19 cellular contexts compared by ENCODE assay signal in the genomic region with DNA sequence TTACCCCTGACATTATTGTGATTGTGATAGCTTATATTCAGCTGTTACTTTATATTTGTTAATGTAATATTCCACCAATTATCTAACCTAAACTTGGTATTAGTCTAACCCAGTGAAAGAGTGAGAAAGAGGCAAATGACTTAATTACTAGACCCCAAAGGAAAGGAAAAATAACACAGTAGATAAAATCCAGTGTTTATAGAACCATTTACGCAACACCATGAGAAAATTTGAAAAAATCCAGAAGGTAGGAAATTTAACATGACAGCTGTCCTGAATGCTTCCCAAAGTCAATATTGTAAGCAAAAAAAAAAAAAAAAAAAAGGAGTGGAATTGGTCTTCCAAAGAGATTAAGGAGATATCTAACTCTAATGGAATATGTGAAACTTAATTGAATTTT.
DNase-seq lines count a peak whose midpoint lies in the region; ATAC-seq and TF ChIP-seq lines count a peak whose summit lies in the region.
"Had no signal": no experiment of that assay in that cellular context is flagged by ENCODE, and none has a peak within 500 bp of the region (broad histone marks: within the 10 kb centered on the region; RNA-seq: fewer than 3 reads in every experiment).

No MANE protein-coding gene starts in this region.

- no peak overlapping the region for H2BK120ac ChIP-seq in trophoblast cell (ENCODE audit: insufficient read depth, low read length, poor library complexity)

- H3K9me3 ChIP-seq in body of pancreas (no peaks in the 10 kb centered on the region), heart right ventricle (peaks cover 0 to 6% (median 0%) of the 10 kb centered on the region in 11 donors), trophoblast cell (ENCODE audit: insufficient read depth, low read depth, low read length) (no peaks in the 10 kb centered on the region)
- H3K9me3 ChIP-seq: A549; BLaER1 treated with 17β-estradiol and CSF1 and Interleukin-3, amounts not matched to agents 10 nM and 100 nM; Caco-2 had no signal

- 45 to 50% methylated on average over 1 of the region's 1 CpG for WGBS in body of pancreas, 2 donors
- 85 to 86% methylated on average over 1 of the region's 1 CpG for WGBS in heart right ventricle, 2 donors
- WGBS in trophoblast cell (ENCODE audit: extremely low coverage, insufficient coverage, insufficient read length) = no CpG with 5 or more reads among the region's 1 CpG

- H4K91ac ChIP-seq in trophoblast cell (ENCODE audit: low read depth, low read length) = no peak overlapping the region

- no peak for TF ChIP-seq POLR2A in body of pancreas (IDR thresholded peaks at IDR 0.05)

- no peak overlapping the region for H3K4ac ChIP-seq in trophoblast cell (ENCODE audit: low read depth, low read length)

- H2BK5ac ChIP-seq in trophoblast cell (ENCODE audit: low read depth, low read length, poor library complexity) = no peak overlapping the region

- no peaks in the 10 kb centered on the region for H3K4me1 ChIP-seq in body of pancreas
- H3K4me1 ChIP-seq in heart right ventricle = no peaks in the 10 kb centered on the region
- no peaks in the 10 kb centered on the region for H3K4me1 ChIP-seq in trophoblast cell (ENCODE audit: control insufficient read depth in 1 of 2, insufficient read depth in 2 of 2, low read length in 2 of 2)
- H3K4me1 ChIP-seq: A549; BLaER1 treated with 17β-estradiol and CSF1 and Interleukin-3, amounts not matched to agents 10 nM and 100 nM; Caco-2 had no signal

- intact Hi-C loops in Right ventricle myocardium inferior (cut with DNase I) (loop anchor here (5.0 kb wide), 1 partner anchor 144 kb away; no protein-coding TSS in a partner anchor), cardiac septum (cut with DNase I) (no loop called here), body of pancreas (cut with DNase I) (no loop called here), heart right ventricle (cut with DNase I) (loop anchor here in 1 of 10 donors (10.0 kb wide), 1 partner anchor 147 kb away; no protein-coding TSS in a partner anchor), left ventricle myocardium superior (cut with micrococcal nuclease) (no loop called here)

- H3K79me1 ChIP-seq in trophoblast cell (ENCODE audit: low read length) = no peaks in the 10 kb centered on the region

- H2BK12ac ChIP-seq in trophoblast cell (ENCODE audit: low read length) = no peak overlapping the region

- no peak overlapping the region for H4K12ac ChIP-seq in trophoblast cell (ENCODE audit: low read depth, low read length)

- no peaks in the 10 kb centered on the region for H3K36me3 ChIP-seq in body of pancreas (replicated peaks in 1 of 2; ENCODE audit: insufficient read depth in 1 of 2, low read depth in 2 of 2)
- no peaks in the 10 kb centered on the region for H3K36me3 ChIP-seq in heart right ventricle
- no peaks in the 10 kb centered on the region for H3K36me3 ChIP-seq in trophoblast cell (ENCODE audit: control insufficient read depth in 1 of 2, insufficient read depth in 2 of 2, low read length in 2 of 2)
- H3K36me3 ChIP-seq: BLaER1 treated with 17β-estradiol and CSF1 and Interleukin-3, amounts not matched to agents 10 nM and 100 nM had no signal

- H4K8ac ChIP-seq in trophoblast cell (ENCODE audit: low read depth, low read length) = no peak overlapping the region

- no peak overlapping the region for H3K18ac ChIP-seq in trophoblast cell (ENCODE audit: low read length)

- ATAC-seq in Right ventricle myocardium inferior (peak; percentile 60), body of pancreas (peak; percentile 40), heart right ventricle (peak in 6 of 8 donors; percentile 43 to 74 (median 54)), left ventricle myocardium superior (peak; percentile 74)
- ATAC-seq: A549; CD8-positive, alpha-beta T cell had no signal

- no peak overlapping the region for H2AK5ac ChIP-seq in trophoblast cell (ENCODE audit: low read length)

- TF ChIP-seq CTCF in body of pancreas (IDR thresholded peaks at IDR 0.05) (no peak), heart right ventricle (IDR thresholded peaks at IDR 0.05) (no peak)

- no peak overlapping the region for H3K14ac ChIP-seq in trophoblast cell (ENCODE audit: low read length)

- H3K4me3 ChIP-seq in body of pancreas = no peak overlapping the region
- no peak overlapping the region for H3K4me3 ChIP-seq in heart right ventricle
- H3K4me3 ChIP-seq in trophoblast cell (ENCODE audit: low read depth, low read length) = no peak overlapping the region
- H3K4me3 ChIP-seq: A549; BLaER1 treated with 17β-estradiol and CSF1 and Interleukin-3, amounts not matched to agents 10 nM and 100 nM had no signal

- H3K4me2 ChIP-seq in trophoblast cell (ENCODE audit: low read length) = no peak overlapping the region
- H3K4me2 ChIP-seq: A549; BLaER1 treated with 17β-estradiol and CSF1 and Interleukin-3, amounts not matched to agents 10 nM and 100 nM had no signal

- DNase-seq in Right ventricle myocardium inferior (ENCODE audit: missing footprints) (no peak), cardiac septum (ENCODE audit: low spot score) (no peak), body of pancreas (no peak), heart right ventricle (no peak), left ventricle myocardium superior (no peak), GM19240 (ENCODE audit: insufficient read length, low spot score) (no peak), activated gamma-delta T cell treated with Interleukin-2 at 50 U/mL for 16 hours (no peak), trophoblast cell (no peak)
- DNase-seq: AML-193; Caco-2; Calu3; CD4-positive, alpha-beta T cell; CD8-positive, alpha-beta T cell; DMS79 treated with DMSO at 0.1 percent for 48 hours; GF-D8 had no signal

- no peak overlapping the region for H3K9ac ChIP-seq in trophoblast cell (ENCODE audit: low read length)
- H3K9ac ChIP-seq: BLaER1 treated with 17β-estradiol and CSF1 and Interleukin-3, amounts not matched to agents 10 nM and 100 nM had no signal

- H3K27ac ChIP-seq in body of pancreas = peak overlapping the region in 1 of 4 donors; percentile 16
- peak overlapping the region in 6 of 10 donors; percentile 15 to 71 (median 60) for H3K27ac ChIP-seq in heart right ventricle
- no peak overlapping the region for H3K27ac ChIP-seq in trophoblast cell (ENCODE audit: low read depth, low read length)
- H3K27ac ChIP-seq: 22Rv1; A549; BLaER1 treated with 17β-estradiol and CSF1 and Interleukin-3, amounts not matched to agents 10 nM and 100 nM; C4-2B had no signal

- H2AFZ ChIP-seq in trophoblast cell (ENCODE audit: insufficient read depth, low read length, poor library complexity) = no peak overlapping the region

- H3K79me2 ChIP-seq in trophoblast cell (ENCODE audit: control insufficient read depth, insufficient read depth, low read length, poor library complexity) = no peaks in the 10 kb centered on the region

- no peak overlapping the region for H3K23ac ChIP-seq in trophoblast cell (ENCODE audit: low read length)

- H3K27me3 ChIP-seq in body of pancreas (no peaks in the 10 kb centered on the region), heart right ventricle (no peaks in the 10 kb centered on the region), trophoblast cell (ENCODE audit: insufficient read depth, low read length) (no peaks in the 10 kb centered on the region)
- H3K27me3 ChIP-seq: BLaER1 treated with 17β-estradiol and CSF1 and Interleukin-3, amounts not matched to agents 10 nM and 100 nM had no signal
